ENCODE assay signal across 8 cellular contexts in genomic region chr5:170307575-170308465, GRCh38. TPM values are rescaled to one million over a fixed set of nuclear protein-coding genes. Genes with fewer than 3 reads are reported as not detected.
A peak's percentile ranks its signal among the peaks of the same experiment; 100 is the strongest.
DNase-seq lines count a peak whose midpoint lies in the region; ATAC-seq and TF ChIP-seq lines count a peak whose summit lies in the region.

No MANE protein-coding gene starts in this region.

- no peak overlapping the region for H3K9ac ChIP-seq in DND-41 (ENCODE audit: low read depth, low read length)

- TF ChIP-seq POLR2A in esophagus squamous epithelium (IDR thresholded peaks at IDR 0.05) = peak in 1 of 4 donors; percentile 8
- peak; percentile 36 for TF ChIP-seq POLR2A in ovary (IDR thresholded peaks at IDR 0.05)

- H3K9me3 ChIP-seq in DND-41 (ENCODE audit: insufficient read depth, low read length, severe bottlenecking) (no peaks in the 10 kb centered on the region), esophagus squamous epithelium (no peaks in the 10 kb centered on the region), ovary (no peaks in the 10 kb centered on the region)

- ATAC-seq in DND-41 (ENCODE audit: insufficient read depth, low read depth) (no peak), HG03280 (IDR thresholded peaks at IDR 0.05; ENCODE audit: unreplicated experiment) (no peak)

- no peak overlapping the region for H3K4me3 ChIP-seq in DND-41 (ENCODE audit: low read depth in 1 of 2, low read length in 2 of 2)
- no peak overlapping the region for H3K4me3 ChIP-seq in esophagus squamous epithelium
- no peak overlapping the region for H3K4me3 ChIP-seq in ovary

- intact Hi-C loops in esophagus squamous epithelium (cut with DNase I) = no loop called here
- intact Hi-C loops in ovary (cut with DNase I) = loop anchor here in 1 of 4 donors (5.0 kb wide), 1 partner anchor 41 kb away; no protein-coding TSS in a partner anchor

- no peak overlapping the region for H3K4me2 ChIP-seq in DND-41 (ENCODE audit: insufficient read depth, low read length)

- no peaks in the 10 kb centered on the region for H4K20me1 ChIP-seq in DND-41 (ENCODE audit: insufficient read depth, low read length)

- H3K27me3 ChIP-seq in DND-41 (ENCODE audit: insufficient read depth, low read length, poor library complexity) (no peaks in the 10 kb centered on the region), esophagus squamous epithelium (peaks cover 0 to 9% (median 0%) of the 10 kb centered on the region in 4 donors), ovary (no peaks in the 10 kb centered on the region)

- no peaks in the 10 kb centered on the region for H3K79me2 ChIP-seq in DND-41 (ENCODE audit: insufficient read depth, low read length)

- 30 to 38% methylated on average over 15 of the region's 15 CpGs for WGBS in esophagus squamous epithelium, 2 donors
- 38 to 58% (median 56%) methylated on average over 15 of the region's 15 CpGs for WGBS in ovary, 3 donors

- H3K27ac ChIP-seq in DND-41 (ENCODE audit: low read length) (peak overlapping the region; percentile 55; the same call in 1 of the 2 replicates), esophagus squamous epithelium (peak overlapping the region; percentile 26 to 82 (median 74)), ovary (peak overlapping the region; percentile 11 to 40)

- DNase-seq in DND-41 (no peak), NCI-H460 (ENCODE audit: extremely low read depth, low read depth) (peak; percentile 21), esophagus squamous epithelium (lab: John Stamatoyannopoulos, UW) (no peak), ovary (peak; percentile 51 to 87 (median 69)), SK-N-DZ (ENCODE audit: low spot score) (no peak), NCI-H2081 (lab: John Stamatoyannopoulos, UW) (no peak)
- DNase-seq in stimulated activated CD4-positive, alpha-beta T cell treated with anti-CD3 and anti-CD28 coated beads, Interleukin-4, amount 100 ng/mL, for 4 hours = no peak

- TF ChIP-seq CTCF in DND-41 (IDR thresholded peaks at IDR 0.05; ENCODE audit: borderline replicate concordance, extremely low read depth, low read length, poor library complexity, severe bottlenecking) = no peak
- no peak for TF ChIP-seq CTCF in esophagus squamous epithelium (IDR thresholded peaks at IDR 0.05)
- TF ChIP-seq CTCF in ovary (IDR thresholded peaks at IDR 0.05) = no peak

- H2AFZ ChIP-seq in DND-41 (ENCODE audit: low read depth, low read length) = no peak overlapping the region

- H3K4me1 ChIP-seq in DND-41 (ENCODE audit: insufficient read depth, low read length) (peaks cover 45% of the 10 kb centered on the region), esophagus squamous epithelium (peaks cover 10 to 63% (median 11%) of the 10 kb centered on the region in 3 donors), ovary (ENCODE audit: insufficient read depth) (peaks cover 27% of the 10 kb centered on the region)

- H3K36me3 ChIP-seq in DND-41 (ENCODE audit: insufficient read depth, low read length) = no peaks in the 10 kb centered on the region
- H3K36me3 ChIP-seq in esophagus squamous epithelium = no peaks in the 10 kb centered on the region
- no peaks in the 10 kb centered on the region for H3K36me3 ChIP-seq in ovary

- peak; percentile 96 for TF ChIP-seq EP300 in ovary (IDR thresholded peaks at IDR 0.05)

RNA-seq across cellular contexts. Expression of gene LCP2, which starts 10.2 kb away (rescaled TPM):
- total RNA-seq in NCI-H460 (2014; rRNA removed; shearing (Covaris generic)) = not detected in 2 replicates
- not detected in 2 replicates for polyA plus RNA-seq in NCI-H460 (2014; cell fraction: nucleus; rRNA removed)
- total RNA-seq in esophagus squamous epithelium (10 to 100 TPM in 3 of 4 donors, 1 to 10 TPM in 1; 3.9 to 17.9 (median 12.6) TPM), ovary (10 to 100 TPM in 3 of 7 donors, 1 to 10 TPM in 4; 5.0 to 15.7 (median 6.4) TPM)
- polyA plus RNA-seq in ovary = 10 to 100 TPM in 1 of 2 donors, 1 to 10 TPM in 1; 3.1 to 31.1 TPM
- polyA plus RNA-seq in SK-N-DZ (2014; cell fraction: cytosol; rRNA removed) = not detected in 2 replicates
- polyA plus RNA-seq in SK-N-DZ (2014; cell fraction: nucleus; rRNA removed) = not detected in 2 replicates

Comparison
In these comparisons a context has a peak if more than half of its experiments do, and no peak if none do; other contexts are left out.
1. DNase-seq: peak in NCI-H460 (single experiment) and ovary (5 of 5); none in DND-41 (single experiment), esophagus squamous epithelium (single experiment), SK-N-DZ (single experiment), NCI-H2081 (0 of 2) and stimulated activated CD4-positive, alpha-beta T cell treated with anti-CD3 and anti-CD28 coated beads, Interleukin-4, amount 100 ng/mL, for 4 hours (0 of 2).
2. Peak in every context shown above with its lines, with median percentiles within 50 percentile points of each other: H3K27ac ChIP-seq.